In genomic region chr1:113942527-113942926, GRCh38 we compare ENCODE assay signal across 24 cellular contexts. TPM values are rescaled to one million over a fixed set of nuclear protein-coding genes. Genes with fewer than 3 reads are reported as not detected.
"Had no signal": no experiment of that assay in that cellular context is flagged by ENCODE, and none has a peak within 500 bp of the region (broad histone marks: within the 10 kb centered on the region; RNA-seq: fewer than 3 reads in every experiment).

No MANE protein-coding gene starts in this region.

- H3K4me3 ChIP-seq: adrenal gland, ascending aorta, dorsolateral prefrontal cortex, esophagus muscularis mucosa, testis, vagina had no signal

- DNase-seq: activated CD4-positive, alpha-beta T cell treated with anti-CD3 and anti-CD28 coated beads, Interleukin-2, amount 50 U/mL, for 1 hour; activated CD4-positive, CD25-positive, alpha-beta regulatory T cell treated with anti-CD3 and anti-CD28 coated beads, Interleukin-2, amount 50 U/mL, for 72 hours; activated gamma-delta T cell treated with Interleukin-2 at 50 U/mL for 16 hours; activated T-cell treated with anti-CD3 and anti-CD28 coated beads, Interleukin-2, amount 50 U/mL, for 1 hour; adrenal gland; brain microvascular endothelial cell; central memory CD4-positive, alpha-beta T cell; dorsolateral prefrontal cortex; hippocampal formation; left ventricle myocardium superior; midbrain; occipital lobe; small intestine; stimulated activated CD4-positive, alpha-beta T cell treated with anti-CD3 and anti-CD28 coated beads, Interleukin-2, amount 100 ng/mL, for 24 hours; testis; trophoblast cell; WERI-Rb-1 had no signal

- H3K4me3 Mint-ChIP-seq: stimulated activated effector memory CD8-positive, alpha-beta T cell treated with anti-CD3 and anti-CD28 coated beads, Interleukin-12 subunit alpha, Interleukin-12 subunit beta, amount 100 ng/mL, for 72 hours had no signal

- H3K27ac ChIP-seq: ascending aorta, brain microvascular endothelial cell, esophagus muscularis mucosa, vagina, WERI-Rb-1 had no signal

- H3K27me3 ChIP-seq: adrenal gland, ascending aorta, brain microvascular endothelial cell, dorsolateral prefrontal cortex, esophagus muscularis mucosa, testis, vagina had no signal

- ATAC-seq: left ventricle myocardium superior; sciatic nerve; stimulated activated effector memory CD8-positive, alpha-beta T cell treated with anti-CD3 and anti-CD28 coated beads, Interleukin-12 subunit alpha, Interleukin-12 subunit beta, amount 100 ng/mL, for 72 hours had no signal

- H3K27me3 Mint-ChIP-seq: activated naive CD4-positive, alpha-beta T cell treated with anti-CD3 and anti-CD28 coated beads, Interleukin-2, amount 50 U/mL, for 24 hours had no signal

- H3K9me3 ChIP-seq: adrenal gland, ascending aorta, esophagus muscularis mucosa, testis, vagina had no signal

- H3K9me3 Mint-ChIP-seq: stimulated activated effector memory CD8-positive, alpha-beta T cell treated with anti-CD3 and anti-CD28 coated beads, Interleukin-12 subunit alpha, Interleukin-12 subunit beta, amount 100 ng/mL, for 72 hours had no signal

- H3K27ac Mint-ChIP-seq: stimulated activated effector memory CD8-positive, alpha-beta T cell treated with anti-CD3 and anti-CD28 coated beads, Interleukin-12 subunit alpha, Interleukin-12 subunit beta, amount 100 ng/mL, for 72 hours had no signal

RNA-seq across cellular contexts. Expression of gene OLFML3, which starts 36.7 kb away (rescaled TPM):
- polyA plus RNA-seq: neural cell had no signal

RNA-seq across cellular contexts. Expression of gene BCL2L15, which starts 55.1 kb away (rescaled TPM):
- total RNA-seq: ascending aorta, left ventricle myocardium superior had no signal
